18 cellular contexts compared by ENCODE assay signal in genomic region chr10:29533046-29533445, GRCh38.
DNase-seq lines count a peak whose midpoint lies in the region; ATAC-seq and TF ChIP-seq lines count a peak whose summit lies in the region.
"Had no signal": no experiment of that assay in that cellular context is flagged by ENCODE, and none has a peak within 500 bp of the region (broad histone marks: within the 10 kb centered on the region; RNA-seq: fewer than 3 reads in every experiment).

No MANE protein-coding gene starts in this region.

- no peaks in the 10 kb centered on the region for H3K27me3 ChIP-seq in GM23338 (ENCODE audit: insufficient read depth)
- H3K27me3 ChIP-seq in sigmoid colon, result no peaks in the 10 kb centered on the region
- H3K27me3 ChIP-seq in tibial nerve, result no peaks in the 10 kb centered on the region
- no peaks in the 10 kb centered on the region for H3K27me3 ChIP-seq in suprapubic skin

- H3K27me3 Mint-ChIP-seq in GM23338 (ENCODE audit: insufficient read depth, low read depth, poor library complexity) (peaks cover 7% of the 10 kb centered on the region), WTC11 (ENCODE audit: low read depth) (no peaks in the 10 kb centered on the region), nephron (ENCODE audit: low read depth) (no peaks in the 10 kb centered on the region)

- ATAC-seq in GM23338, result no peak
- no peak for ATAC-seq in WTC11
- no peak for ATAC-seq in GM18511 (IDR thresholded peaks at IDR 0.05; ENCODE audit: unreplicated experiment)

- no peaks in the 10 kb centered on the region for H3K9me2 ChIP-seq in GM23338 (ENCODE audit: insufficient read depth)

- POLR2A ChIA-PET in WTC11 (lab: Charles Lee), result no interaction called here

- DNase-seq in GM23338 (ENCODE audit: low spot score) (no peak), WTC11 (ENCODE audit: low spot score) (no peak), sigmoid colon (no peak), tibial nerve (ENCODE audit: low spot score in 2 of 2) (no peak), suprapubic skin (ENCODE audit: low spot score in 2 of 2) (no peak)
- DNase-seq: ACHN, DND-41, GM23248, HCEC 1CT, KG1, NCI-H1436, NCI-H2029, NCI-H345, NCI-H524 treated with DMSO at 0.1 percent for 48 hours, RPMI8226 had no signal

- peaks cover 12% of the 10 kb centered on the region for H3K4me1 ChIP-seq in GM23338 (ENCODE audit: insufficient read depth)
- H3K4me1 ChIP-seq in sigmoid colon, result peaks cover 0 to 65% (median 55%) of the 10 kb centered on the region in 4 donors
- H3K4me1 ChIP-seq in tibial nerve, result peaks cover 0 to 20% (median 12%) of the 10 kb centered on the region in 4 donors
- H3K4me1 ChIP-seq in suprapubic skin, result peaks cover 14% of the 10 kb centered on the region

- TF ChIP-seq POLR2A in sigmoid colon (IDR thresholded peaks at IDR 0.05), result no peak
- no peak for TF ChIP-seq POLR2A in tibial nerve (IDR thresholded peaks at IDR 0.05)
- no peak for TF ChIP-seq POLR2A in suprapubic skin (IDR thresholded peaks at IDR 0.05)

- no peak overlapping the region for H3K27ac Mint-ChIP-seq in GM23338
- H3K27ac Mint-ChIP-seq in WTC11, result peak overlapping the region; percentile 55; the same call in 1 of the 2 replicates
- H3K27ac Mint-ChIP-seq in nephron, result peak overlapping the region in 2 of 3 experiments; percentile 35 to 55

- H3K36me3 Mint-ChIP-seq in GM23338 (ENCODE audit: low read depth), result no peaks in the 10 kb centered on the region; the same call in 2 of the 3 replicates
- peaks cover 16% of the 10 kb centered on the region for H3K36me3 Mint-ChIP-seq in WTC11
- peaks cover 36% of the 10 kb centered on the region for H3K36me3 Mint-ChIP-seq in nephron (ENCODE audit: low read depth)

- no peaks in the 10 kb centered on the region for H3K79me2 ChIP-seq in GM23338 (replicated peaks; ENCODE audit: insufficient read depth)

- H3K4me3 ChIP-seq in GM23338 (no peak overlapping the region), sigmoid colon (no peak overlapping the region), tibial nerve (no peak overlapping the region), suprapubic skin (no peak overlapping the region)
- H3K4me3 ChIP-seq: GM23248 had no signal

- no peak for TF ChIP-seq EP300 in sigmoid colon (IDR thresholded peaks at IDR 0.05)
- TF ChIP-seq EP300 in tibial nerve (IDR thresholded peaks at IDR 0.05), result no peak
- no peak for TF ChIP-seq EP300 in suprapubic skin (IDR thresholded peaks at IDR 0.05)

- TF ChIP-seq CTCF in GM23338 (conservative IDR thresholded peaks at IDR 0.05; ENCODE audit: low read depth in 2 of 2), result no peak
- TF ChIP-seq CTCF in WTC11 (IDR thresholded peaks at IDR 0.05), result no peak
- TF ChIP-seq CTCF in nephron (IDR thresholded peaks at IDR 0.05; ENCODE audit: unreplicated experiment in 3 of 3), result no peak
- TF ChIP-seq CTCF in sigmoid colon (IDR thresholded peaks at IDR 0.05), result no peak
- no peak for TF ChIP-seq CTCF in tibial nerve (IDR thresholded peaks at IDR 0.05)
- TF ChIP-seq CTCF in suprapubic skin (IDR thresholded peaks at IDR 0.05), result no peak

- CTCF ChIA-PET in WTC11 (lab: Charles Lee), result interaction anchor here (1.1 to 4.0 kb wide), 7 partner anchors 12 to 57 kb away, joined by 3 to 33 read pairs (median 10); no protein-coding TSS in a partner anchor

- no peak overlapping the region for H2AFZ ChIP-seq in GM23338
- H2AFZ ChIP-seq: GM23248 had no signal

- H3K9me3 Mint-ChIP-seq in GM23338 (no peaks in the 10 kb centered on the region), WTC11 (no peaks in the 10 kb centered on the region), nephron (no peaks in the 10 kb centered on the region)

- peaks cover 34% of the 10 kb centered on the region for H3K4me1 Mint-ChIP-seq in GM23338
- peaks cover 38% of the 10 kb centered on the region for H3K4me1 Mint-ChIP-seq in WTC11
- peaks cover 25% of the 10 kb centered on the region for H3K4me1 Mint-ChIP-seq in nephron

- no peaks in the 10 kb centered on the region for H3F3A ChIP-seq in GM23338 (replicated peaks; ENCODE audit: low read depth)

- intact Hi-C loops in sigmoid colon (cut with DNase I), result no loop called here

- H3K9me3 ChIP-seq in sigmoid colon (no peaks in the 10 kb centered on the region), tibial nerve (no peaks in the 10 kb centered on the region), suprapubic skin (no peaks in the 10 kb centered on the region)

- H3K27ac ChIP-seq in GM23338 (ENCODE audit: low read depth), result no peak overlapping the region
- H3K27ac ChIP-seq in sigmoid colon, result peak overlapping the region in 3 of 4 donors; percentile 35 to 79 (median 37)
- no peak overlapping the region for H3K27ac ChIP-seq in tibial nerve
- no peak overlapping the region for H3K27ac ChIP-seq in suprapubic skin
- H3K27ac ChIP-seq: C4-2B had no signal

- H4K20me1 ChIP-seq in GM23338 (replicated peaks; ENCODE audit: insufficient read depth), result no peaks in the 10 kb centered on the region

- H3K4me3 Mint-ChIP-seq in GM23338, result no peak overlapping the region
- H3K4me3 Mint-ChIP-seq in WTC11, result no peak overlapping the region
- no peak overlapping the region for H3K4me3 Mint-ChIP-seq in nephron

- H3K4me2 ChIP-seq in GM23338, result 0 out of 2 replicates have a peak overlapping the region, but pooled peaks have one; percentile 34

- WGBS in sigmoid colon, 2 donors, result 95% methylated on average over 14 of the region's 14 CpGs
- WGBS in tibial nerve, 2 donors, result 92 to 95% methylated on average over 14 of the region's 14 CpGs
- 87% methylated on average over 14 of the region's 14 CpGs for WGBS in suprapubic skin

- no peaks in the 10 kb centered on the region for H3K36me3 ChIP-seq in GM23338 (ENCODE audit: insufficient read depth)
- H3K36me3 ChIP-seq in sigmoid colon, result peaks cover 23 to 66% (median 42%) of the 10 kb centered on the region in 4 donors
- H3K36me3 ChIP-seq in tibial nerve, result peaks cover 0 to 4% (median 0%) of the 10 kb centered on the region in 3 donors
- H3K36me3 ChIP-seq in suprapubic skin, result peaks cover 25% of the 10 kb centered on the region

TF ChIP-seq in GM23338, 12 proteins besides CTCF, POLR2A, EP300 and RAD21:
- TF ChIP-seq JUNB (IDR thresholded peaks at IDR 0.05; ENCODE audit: unreplicated experiment) (no peak), POLR2AphosphoS5 (IDR thresholded peaks at IDR 0.05; ENCODE audit: low read depth) (no peak), REST (IDR thresholded peaks at IDR 0.05; ENCODE audit: unreplicated experiment) (no peak), EZH2 (IDR thresholded peaks at IDR 0.05; ENCODE audit: low read depth, unreplicated experiment) (no peak), EZH2phosphoT487 (IDR thresholded peaks at IDR 0.05; ENCODE audit: unreplicated experiment) (no peak)

TF ChIP-seq in WTC11, 78 proteins besides CTCF, POLR2A, EP300 and RAD21:
- TF ChIP-seq MXD4 (CRISPR knock-in tag; IDR thresholded peaks at IDR 0.05; ENCODE audit: borderline replicate concordance) (no peak), ETV6 (CRISPR knock-in tag; IDR thresholded peaks at IDR 0.05) (no peak), ERG (CRISPR knock-in tag; IDR thresholded peaks at IDR 0.05) (no peak), JAZF1 (CRISPR knock-in tag; IDR thresholded peaks at IDR 0.05) (no peak), NFYB (CRISPR knock-in tag; conservative IDR thresholded peaks at IDR 0.05; ENCODE audit: low read depth) (no peak)

Comparison
In these comparisons a context has a peak if more than half of its experiments do, and no peak if none do; other contexts are left out.
1. H3K27ac ChIP-seq: peak in sigmoid colon (3 of 4); none in GM23338 (single experiment), tibial nerve (0 of 4) and suprapubic skin (single experiment).